1 cellular context compared by ENCODE assay signal in the genomic region with DNA sequence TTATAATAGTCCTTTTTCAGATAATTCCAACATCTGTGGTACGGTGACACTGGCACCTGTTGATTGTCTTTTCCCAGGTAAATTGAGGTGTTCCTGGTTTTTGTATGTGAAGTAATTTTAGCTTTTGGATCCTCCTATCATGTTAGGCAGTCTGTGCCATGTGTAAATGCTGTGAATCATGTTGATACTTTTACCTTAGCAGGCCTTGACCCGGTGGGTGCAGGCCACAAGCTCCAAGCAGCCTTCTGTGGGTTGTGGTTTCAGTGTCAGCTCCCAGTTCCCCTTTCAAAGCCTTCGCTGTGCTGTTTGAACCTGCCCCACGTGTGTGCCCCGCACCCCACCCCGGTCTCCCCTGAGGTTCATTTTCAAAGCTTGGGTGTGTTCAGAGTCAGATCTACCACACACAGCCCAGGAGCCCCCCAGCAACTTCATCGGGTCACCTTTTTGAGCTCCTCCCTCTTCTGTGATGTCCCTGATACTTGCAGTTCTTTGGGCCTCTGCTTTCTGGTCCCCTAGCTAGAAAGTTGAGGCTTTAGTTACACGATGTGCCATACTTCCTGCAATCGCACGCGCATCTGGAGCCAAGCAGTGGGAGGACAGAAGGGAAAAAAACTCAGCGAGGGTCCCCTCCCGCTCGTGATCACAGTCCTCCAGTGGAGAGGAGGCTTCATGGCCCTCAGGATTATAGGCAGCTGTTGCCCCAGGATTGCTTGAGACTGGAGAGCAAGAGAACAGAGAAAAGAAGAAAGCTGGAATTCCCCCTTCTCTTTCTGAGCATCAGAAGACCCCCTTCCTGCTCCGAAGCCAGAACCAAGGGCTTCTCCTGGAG.
TF ChIP-seq lines count a peak whose summit lies in the region.

No MANE protein-coding gene starts in this region.

TF ChIP-seq in GM12878, 131 proteins besides CTCF, POLR2A, EP300 and RAD21 (continues in another document):
- TF ChIP-seq IRF4 (IDR thresholded peaks at IDR 0.05; ENCODE audit: low read depth, low read length) (peak; percentile 100), SP1 (IDR thresholded peaks at IDR 0.05; ENCODE audit: low read depth, low read length) (peak; percentile 80), STAT1 (conservative IDR thresholded peaks at IDR 0.05) (no peak), CHD1 (IDR thresholded peaks at IDR 0.05; ENCODE audit: low read depth, low read length) (no peak), RCOR1 (conservative IDR thresholded peaks at IDR 0.05; ENCODE audit: low read depth, low read length) (peak; percentile 97), SRF (IDR thresholded peaks at IDR 0.05; ENCODE audit: low read depth in 2 of 2, low read length in 2 of 2) (peak; percentile 27 to 74; a peak in 2 of 4 replicates), PAX5 (IDR thresholded peaks at IDR 0.05; ENCODE audit: borderline replicate concordance, low read depth, low read length) (peak; percentile 99), CHD2 (IDR thresholded peaks at IDR 0.05; ENCODE audit: borderline replicate concordance, low read depth, low read length) (peak; percentile 92), NR2C1 (IDR thresholded peaks at IDR 0.05) (peak; percentile 61; the same call in 1 of the 2 replicates), ZNF274 (IDR thresholded peaks at IDR 0.05; ENCODE audit: insufficient read depth, insufficient read length) (no peak), POLR2AphosphoS5 (IDR thresholded peaks at IDR 0.05; ENCODE audit: low read length) (no peak), MYB (IDR thresholded peaks at IDR 0.05; ENCODE audit: borderline replicate concordance, low read depth, low read length) (no peak), SMC3 (IDR thresholded peaks at IDR 0.05; ENCODE audit: borderline replicate concordance, low read length) (no peak; the same call in 1 of the 2 replicates), LARP7 (IDR thresholded peaks at IDR 0.05) (no peak), ZSCAN29 (IDR thresholded peaks at IDR 0.05) (no peak), SUPT20H (IDR thresholded peaks at IDR 0.05; ENCODE audit: borderline replicate concordance, control insufficient read depth, low read depth, low read length) (no peak), KDM1A (IDR thresholded peaks at IDR 0.05; ENCODE audit: borderline replicate concordance) (no peak), JUND (IDR thresholded peaks at IDR 0.05; ENCODE audit: low read depth, low read length) (peak; percentile 74; the same call in 1 of the 2 replicates), ZNF207 (IDR thresholded peaks at IDR 0.05; ENCODE audit: borderline replicate concordance) (peak; percentile 60; the same call in 1 of the 2 replicates), STAT3 (IDR thresholded peaks at IDR 0.05; ENCODE audit: low read depth, low read length) (0 out of 2 replicates have a peak, but pooled peaks have one; percentile 86), TBL1XR1 (IDR thresholded peaks at IDR 0.05; ENCODE audit: low read depth, low read length) (peak; percentile 99), MEF2B (IDR thresholded peaks at IDR 0.05; ENCODE audit: partially characterized antibody, poor library complexity, severe bottlenecking) (peak; percentile 94), DPF2 (IDR thresholded peaks at IDR 0.05) (peak; percentile 99), BHLHE40 (IDR thresholded peaks at IDR 0.05; ENCODE audit: borderline replicate concordance in 1 of 2, low read depth in 2 of 2, low read length in 1 of 2) (peak; percentile 96 to 97), SMAD1 (IDR thresholded peaks at IDR 0.05; ENCODE audit: low read depth, partially characterized antibody) (no peak), ZBED1 (IDR thresholded peaks at IDR 0.05; ENCODE audit: borderline replicate concordance) (peak; percentile 96), RBBP5 (conservative IDR thresholded peaks at IDR 0.05) (no peak), SUZ12 (IDR thresholded peaks at IDR 0.05; ENCODE audit: unreplicated experiment) (no peak), ZNF384 (IDR thresholded peaks at IDR 0.05; ENCODE audit: borderline replicate concordance, low read depth, low read length) (peak; percentile 15; the same call in 1 of the 2 replicates), HDAC6 (IDR thresholded peaks at IDR 0.05; ENCODE audit: unreplicated experiment) (no peak), YBX1 (IDR thresholded peaks at IDR 0.05) (no peak), IKZF2 (IDR thresholded peaks at IDR 0.05) (peak; percentile 88 to 94), IKZF1 (conservative IDR thresholded peaks at IDR 0.05) (peak; percentile 84)
- TF ChIP-seq, protein P1, sequence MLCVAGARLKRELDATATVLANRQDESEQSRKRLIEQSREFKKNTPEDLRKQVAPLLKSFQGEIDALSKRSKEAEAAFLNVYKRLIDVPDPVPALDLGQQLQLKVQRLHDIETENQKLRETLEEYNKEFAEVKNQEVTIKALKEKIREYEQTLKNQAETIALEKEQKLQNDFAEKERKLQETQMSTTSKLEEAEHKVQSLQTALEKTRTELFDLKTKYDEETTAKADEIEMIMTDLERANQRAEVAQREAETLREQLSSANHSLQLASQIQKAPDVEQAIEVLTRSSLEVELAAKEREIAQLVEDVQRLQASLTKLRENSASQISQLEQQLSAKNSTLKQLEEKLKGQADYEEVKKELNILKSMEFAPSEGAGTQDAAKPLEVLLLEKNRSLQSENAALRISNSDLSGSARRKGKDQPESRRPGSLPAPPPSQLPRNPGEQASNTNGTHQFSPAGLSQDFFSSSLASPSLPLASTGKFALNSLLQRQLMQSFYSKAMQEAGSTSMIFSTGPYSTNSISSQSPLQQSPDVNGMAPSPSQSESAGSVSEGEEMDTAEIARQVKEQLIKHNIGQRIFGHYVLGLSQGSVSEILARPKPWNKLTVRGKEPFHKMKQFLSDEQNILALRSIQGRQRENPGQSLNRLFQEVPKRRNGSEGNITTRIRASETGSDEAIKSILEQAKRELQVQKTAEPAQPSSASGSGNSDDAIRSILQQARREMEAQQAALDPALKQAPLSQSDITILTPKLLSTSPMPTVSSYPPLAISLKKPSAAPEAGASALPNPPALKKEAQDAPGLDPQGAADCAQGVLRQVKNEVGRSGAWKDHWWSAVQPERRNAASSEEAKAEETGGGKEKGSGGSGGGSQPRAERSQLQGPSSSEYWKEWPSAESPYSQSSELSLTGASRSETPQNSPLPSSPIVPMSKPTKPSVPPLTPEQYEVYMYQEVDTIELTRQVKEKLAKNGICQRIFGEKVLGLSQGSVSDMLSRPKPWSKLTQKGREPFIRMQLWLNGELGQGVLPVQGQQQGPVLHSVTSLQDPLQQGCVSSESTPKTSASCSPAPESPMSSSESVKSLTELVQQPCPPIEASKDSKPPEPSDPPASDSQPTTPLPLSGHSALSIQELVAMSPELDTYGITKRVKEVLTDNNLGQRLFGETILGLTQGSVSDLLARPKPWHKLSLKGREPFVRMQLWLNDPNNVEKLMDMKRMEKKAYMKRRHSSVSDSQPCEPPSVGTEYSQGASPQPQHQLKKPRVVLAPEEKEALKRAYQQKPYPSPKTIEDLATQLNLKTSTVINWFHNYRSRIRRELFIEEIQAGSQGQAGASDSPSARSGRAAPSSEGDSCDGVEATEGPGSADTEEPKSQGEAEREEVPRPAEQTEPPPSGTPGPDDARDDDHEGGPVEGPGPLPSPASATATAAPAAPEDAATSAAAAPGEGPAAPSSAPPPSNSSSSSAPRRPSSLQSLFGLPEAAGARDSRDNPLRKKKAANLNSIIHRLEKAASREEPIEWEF (IDR thresholded peaks at IDR 0.05; ENCODE audit: insufficient replicate concordance, low read depth, low read length) = no peak
- TF ChIP-seq, protein P2, sequence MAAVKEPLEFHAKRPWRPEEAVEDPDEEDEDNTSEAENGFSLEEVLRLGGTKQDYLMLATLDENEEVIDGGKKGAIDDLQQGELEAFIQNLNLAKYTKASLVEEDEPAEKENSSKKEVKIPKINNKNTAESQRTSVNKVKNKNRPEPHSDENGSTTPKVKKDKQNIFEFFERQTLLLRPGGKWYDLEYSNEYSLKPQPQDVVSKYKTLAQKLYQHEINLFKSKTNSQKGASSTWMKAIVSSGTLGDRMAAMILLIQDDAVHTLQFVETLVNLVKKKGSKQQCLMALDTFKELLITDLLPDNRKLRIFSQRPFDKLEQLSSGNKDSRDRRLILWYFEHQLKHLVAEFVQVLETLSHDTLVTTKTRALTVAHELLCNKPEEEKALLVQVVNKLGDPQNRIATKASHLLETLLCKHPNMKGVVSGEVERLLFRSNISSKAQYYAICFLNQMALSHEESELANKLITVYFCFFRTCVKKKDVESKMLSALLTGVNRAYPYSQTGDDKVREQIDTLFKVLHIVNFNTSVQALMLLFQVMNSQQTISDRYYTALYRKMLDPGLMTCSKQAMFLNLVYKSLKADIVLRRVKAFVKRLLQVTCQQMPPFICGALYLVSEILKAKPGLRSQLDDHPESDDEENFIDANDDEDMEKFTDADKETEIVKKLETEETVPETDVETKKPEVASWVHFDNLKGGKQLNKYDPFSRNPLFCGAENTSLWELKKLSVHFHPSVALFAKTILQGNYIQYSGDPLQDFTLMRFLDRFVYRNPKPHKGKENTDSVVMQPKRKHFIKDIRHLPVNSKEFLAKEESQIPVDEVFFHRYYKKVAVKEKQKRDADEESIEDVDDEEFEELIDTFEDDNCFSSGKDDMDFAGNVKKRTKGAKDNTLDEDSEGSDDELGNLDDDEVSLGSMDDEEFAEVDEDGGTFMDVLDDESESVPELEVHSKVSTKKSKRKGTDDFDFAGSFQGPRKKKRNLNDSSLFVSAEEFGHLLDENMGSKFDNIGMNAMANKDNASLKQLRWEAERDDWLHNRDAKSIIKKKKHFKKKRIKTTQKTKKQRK (IDR thresholded peaks at IDR 0.05; ENCODE audit: low read depth, low read length) = no peak
- TF ChIP-seq, protein P3, sequence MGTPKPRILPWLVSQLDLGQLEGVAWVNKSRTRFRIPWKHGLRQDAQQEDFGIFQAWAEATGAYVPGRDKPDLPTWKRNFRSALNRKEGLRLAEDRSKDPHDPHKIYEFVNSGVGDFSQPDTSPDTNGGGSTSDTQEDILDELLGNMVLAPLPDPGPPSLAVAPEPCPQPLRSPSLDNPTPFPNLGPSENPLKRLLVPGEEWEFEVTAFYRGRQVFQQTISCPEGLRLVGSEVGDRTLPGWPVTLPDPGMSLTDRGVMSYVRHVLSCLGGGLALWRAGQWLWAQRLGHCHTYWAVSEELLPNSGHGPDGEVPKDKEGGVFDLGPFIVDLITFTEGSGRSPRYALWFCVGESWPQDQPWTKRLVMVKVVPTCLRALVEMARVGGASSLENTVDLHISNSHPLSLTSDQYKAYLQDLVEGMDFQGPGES (IDR thresholded peaks at IDR 0.05) = peak; percentile 22; the same call in 1 of the 2 replicates
- TF ChIP-seq, protein P4, sequence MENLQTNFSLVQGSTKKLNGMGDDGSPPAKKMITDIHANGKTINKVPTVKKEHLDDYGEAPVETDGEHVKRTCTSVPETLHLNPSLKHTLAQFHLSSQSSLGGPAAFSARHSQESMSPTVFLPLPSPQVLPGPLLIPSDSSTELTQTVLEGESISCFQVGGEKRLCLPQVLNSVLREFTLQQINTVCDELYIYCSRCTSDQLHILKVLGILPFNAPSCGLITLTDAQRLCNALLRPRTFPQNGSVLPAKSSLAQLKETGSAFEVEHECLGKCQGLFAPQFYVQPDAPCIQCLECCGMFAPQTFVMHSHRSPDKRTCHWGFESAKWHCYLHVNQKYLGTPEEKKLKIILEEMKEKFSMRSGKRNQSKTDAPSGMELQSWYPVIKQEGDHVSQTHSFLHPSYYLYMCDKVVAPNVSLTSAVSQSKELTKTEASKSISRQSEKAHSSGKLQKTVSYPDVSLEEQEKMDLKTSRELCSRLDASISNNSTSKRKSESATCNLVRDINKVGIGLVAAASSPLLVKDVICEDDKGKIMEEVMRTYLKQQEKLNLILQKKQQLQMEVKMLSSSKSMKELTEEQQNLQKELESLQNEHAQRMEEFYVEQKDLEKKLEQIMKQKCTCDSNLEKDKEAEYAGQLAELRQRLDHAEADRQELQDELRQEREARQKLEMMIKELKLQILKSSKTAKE (IDR thresholded peaks at IDR 0.05; ENCODE audit: low read depth, poor library complexity, severe bottlenecking) = peak; percentile 94
- TF ChIP-seq, protein P5, sequence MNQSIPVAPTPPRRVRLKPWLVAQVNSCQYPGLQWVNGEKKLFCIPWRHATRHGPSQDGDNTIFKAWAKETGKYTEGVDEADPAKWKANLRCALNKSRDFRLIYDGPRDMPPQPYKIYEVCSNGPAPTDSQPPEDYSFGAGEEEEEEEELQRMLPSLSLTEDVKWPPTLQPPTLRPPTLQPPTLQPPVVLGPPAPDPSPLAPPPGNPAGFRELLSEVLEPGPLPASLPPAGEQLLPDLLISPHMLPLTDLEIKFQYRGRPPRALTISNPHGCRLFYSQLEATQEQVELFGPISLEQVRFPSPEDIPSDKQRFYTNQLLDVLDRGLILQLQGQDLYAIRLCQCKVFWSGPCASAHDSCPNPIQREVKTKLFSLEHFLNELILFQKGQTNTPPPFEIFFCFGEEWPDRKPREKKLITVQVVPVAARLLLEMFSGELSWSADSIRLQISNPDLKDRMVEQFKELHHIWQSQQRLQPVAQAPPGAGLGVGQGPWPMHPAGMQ (IDR thresholded peaks at IDR 0.05; ENCODE audit: borderline replicate concordance) = peak; percentile 73
- TF ChIP-seq, protein P6, sequence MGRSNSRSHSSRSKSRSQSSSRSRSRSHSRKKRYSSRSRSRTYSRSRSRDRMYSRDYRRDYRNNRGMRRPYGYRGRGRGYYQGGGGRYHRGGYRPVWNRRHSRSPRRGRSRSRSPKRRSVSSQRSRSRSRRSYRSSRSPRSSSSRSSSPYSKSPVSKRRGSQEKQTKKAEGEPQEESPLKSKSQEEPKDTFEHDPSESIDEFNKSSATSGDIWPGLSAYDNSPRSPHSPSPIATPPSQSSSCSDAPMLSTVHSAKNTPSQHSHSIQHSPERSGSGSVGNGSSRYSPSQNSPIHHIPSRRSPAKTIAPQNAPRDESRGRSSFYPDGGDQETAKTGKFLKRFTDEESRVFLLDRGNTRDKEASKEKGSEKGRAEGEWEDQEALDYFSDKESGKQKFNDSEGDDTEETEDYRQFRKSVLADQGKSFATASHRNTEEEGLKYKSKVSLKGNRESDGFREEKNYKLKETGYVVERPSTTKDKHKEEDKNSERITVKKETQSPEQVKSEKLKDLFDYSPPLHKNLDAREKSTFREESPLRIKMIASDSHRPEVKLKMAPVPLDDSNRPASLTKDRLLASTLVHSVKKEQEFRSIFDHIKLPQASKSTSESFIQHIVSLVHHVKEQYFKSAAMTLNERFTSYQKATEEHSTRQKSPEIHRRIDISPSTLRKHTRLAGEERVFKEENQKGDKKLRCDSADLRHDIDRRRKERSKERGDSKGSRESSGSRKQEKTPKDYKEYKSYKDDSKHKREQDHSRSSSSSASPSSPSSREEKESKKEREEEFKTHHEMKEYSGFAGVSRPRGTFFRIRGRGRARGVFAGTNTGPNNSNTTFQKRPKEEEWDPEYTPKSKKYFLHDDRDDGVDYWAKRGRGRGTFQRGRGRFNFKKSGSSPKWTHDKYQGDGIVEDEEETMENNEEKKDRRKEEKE (IDR thresholded peaks at IDR 0.05) = no peak
